ENCODE assay signal across 22 cellular contexts in the genomic region with DNA sequence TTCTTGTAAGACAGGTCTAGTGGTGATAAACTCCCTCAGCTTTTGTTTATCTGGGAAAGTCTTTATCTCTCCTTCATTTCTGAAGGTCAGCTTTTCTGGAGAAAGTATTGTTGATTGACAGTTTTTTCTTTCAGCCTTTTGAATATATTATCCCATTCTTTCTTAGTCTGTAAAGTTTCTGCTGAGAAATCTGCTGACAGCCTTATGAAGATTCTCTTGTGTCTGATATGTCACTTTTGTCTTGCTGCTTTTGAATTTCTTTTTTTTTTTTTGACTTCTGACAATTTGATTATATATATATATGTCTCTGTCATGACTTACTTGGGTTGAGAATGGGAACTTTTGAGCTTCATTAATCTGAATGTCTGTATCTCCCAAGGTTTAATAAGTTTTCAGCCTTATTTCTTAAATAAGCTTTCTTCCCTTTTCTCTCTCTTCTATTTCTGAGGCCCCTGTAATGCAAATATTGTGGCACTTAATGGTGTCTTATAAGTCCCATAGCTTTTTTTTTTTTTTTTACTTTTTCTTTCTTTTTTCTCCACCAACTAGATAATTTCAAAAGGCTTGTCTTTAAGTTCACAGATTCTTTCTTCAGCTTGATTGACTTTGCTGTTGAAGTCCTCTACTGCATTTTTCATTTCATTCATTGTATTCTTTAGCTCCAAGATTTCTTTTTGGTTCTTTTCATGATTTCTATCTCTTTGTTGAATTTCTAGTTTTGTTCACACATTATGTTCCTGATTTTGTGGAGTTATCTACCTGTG.
"Had no signal": no experiment of that assay in that cellular context is flagged by ENCODE, and none has a peak within 500 bp of the region (broad histone marks: within the 10 kb centered on the region; RNA-seq: fewer than 3 reads in every experiment).

No MANE protein-coding gene starts in this region.

- H3K27ac Mint-ChIP-seq: naive thymus-derived CD4-positive, alpha-beta T cell; stimulated activated memory B cell treated with anti-CD40 and anti-IgM and Interleukin-4, amounts not matched to agents 10 μg/mL and 1 μg/mL and 100 μg/mL, for 72 hours; stimulated activated naive CD8-positive, alpha-beta T cell treated with anti-CD3 and anti-CD28 coated beads, Interleukin-15, amount 100 ng/mL, for 72 hours had no signal

- ATAC-seq: esophagus mucosa; heart right ventricle; left lobe of liver; naive thymus-derived CD4-positive, alpha-beta T cell; psoas muscle; sciatic nerve; stimulated activated memory B cell treated with anti-CD40 and anti-IgM and Interleukin-4, amounts not matched to agents 10 μg/mL and 1 μg/mL and 100 μg/mL, for 72 hours; stimulated activated naive CD8-positive, alpha-beta T cell treated with anti-CD3 and anti-CD28 coated beads, Interleukin-15, amount 100 ng/mL, for 72 hours; upper lobe of right lung had no signal

- H3K27ac ChIP-seq: dorsolateral prefrontal cortex, heart right ventricle, neutrophil, psoas muscle, spleen, testis, tibial nerve, upper lobe of right lung, vagina had no signal

- H3K4me3 Mint-ChIP-seq: naive thymus-derived CD4-positive, alpha-beta T cell; stimulated activated memory B cell treated with anti-CD40 and anti-IgM and Interleukin-4, amounts not matched to agents 10 μg/mL and 1 μg/mL and 100 μg/mL, for 72 hours; stimulated activated naive CD8-positive, alpha-beta T cell treated with anti-CD3 and anti-CD28 coated beads, Interleukin-15, amount 100 ng/mL, for 72 hours had no signal

- H3K4me1 ChIP-seq: heart right ventricle, psoas muscle, spleen, testis, upper lobe of right lung, vagina had no signal

- H3K4me3 ChIP-seq: dorsolateral prefrontal cortex, heart right ventricle, psoas muscle, spleen, testis, tibial nerve, upper lobe of right lung, vagina had no signal

- H3K9me3 ChIP-seq: testis had no signal

- H3K36me3 ChIP-seq: heart right ventricle, neutrophil, tibial nerve, upper lobe of right lung, vagina had no signal

- DNase-seq: dorsolateral prefrontal cortex; effector CD8-positive, alpha-beta T cell; heart right ventricle; hypothalamus; mammary epithelial cell; naive thymus-derived CD4-positive, alpha-beta T cell; psoas muscle; retina; spleen; stimulated activated CD4-positive, alpha-beta T cell treated with anti-CD3 and anti-CD28 coated beads, Interleukin-15, amount 100 ng/mL, for 24 hours; stimulated activated CD4-positive, alpha-beta T cell treated with anti-CD3 and anti-CD28 coated beads, Interleukin-1b, Interleukin-23, amount 100 ng/mL, for 48 hours; stimulated activated CD4-positive, alpha-beta T cell treated with anti-CD3 and anti-CD28 coated beads, Interleukin-4, amount 100 ng/mL, for 24 hours; stimulated activated naive CD8-positive, alpha-beta T cell treated with anti-CD3 and anti-CD28 coated beads, Interleukin-15, amount 100 ng/mL, for 72 hours; testis; upper lobe of right lung had no signal

- H3K27me3 Mint-ChIP-seq: stimulated activated memory B cell treated with anti-CD40 and anti-IgM and Interleukin-4, amounts not matched to agents 10 μg/mL and 1 μg/mL and 100 μg/mL, for 72 hours had no signal
